1 cellular context compared by ENCODE assay signal in genomic region chr12:108933950-108934349, GRCh38.
TF ChIP-seq lines count a peak whose summit lies in the region.

No MANE protein-coding gene starts in this region.

TF ChIP-seq in H1, 55 proteins besides CTCF, POLR2A, EP300 and RAD21:
- TF ChIP-seq TEAD4 (IDR thresholded peaks at IDR 0.05; ENCODE audit: low read depth, low read length) (no peak), KDM5A (IDR thresholded peaks at IDR 0.05; ENCODE audit: low read length) (no peak), TCF12 (IDR thresholded peaks at IDR 0.05; ENCODE audit: low read depth, low read length) (no peak), BCL11A (IDR thresholded peaks at IDR 0.05; ENCODE audit: low read depth in 2 of 2, low read length in 2 of 2) (no peak), SIRT6 (IDR thresholded peaks at IDR 0.05; ENCODE audit: low read length) (no peak), SUZ12 (IDR thresholded peaks at IDR 0.05; ENCODE audit: low read length) (no peak), JUN (IDR thresholded peaks at IDR 0.05; ENCODE audit: low read depth, low read length) (no peak), CHD1 (IDR thresholded peaks at IDR 0.05; ENCODE audit: low read depth, low read length) (no peak), CEBPB (IDR thresholded peaks at IDR 0.05; ENCODE audit: low read depth, low read length) (no peak), E2F6 (IDR thresholded peaks at IDR 0.05) (no peak), JUND (IDR thresholded peaks at IDR 0.05; ENCODE audit: low read length) (no peak), KDM4A (IDR thresholded peaks at IDR 0.05; ENCODE audit: low read depth, low read length, severe bottlenecking) (no peak), USF2 (IDR thresholded peaks at IDR 0.05; ENCODE audit: low read length) (no peak), SIX5 (IDR thresholded peaks at IDR 0.05; ENCODE audit: low read depth, low read length) (no peak), ZNF274 (IDR thresholded peaks at IDR 0.05; ENCODE audit: borderline replicate concordance, extremely low read depth, low read length) (no peak), RBBP5 (IDR thresholded peaks at IDR 0.05; ENCODE audit: borderline replicate concordance, low read depth, low read length) (no peak), BACH1 (IDR thresholded peaks at IDR 0.05; ENCODE audit: low read length) (no peak)
